9 cellular contexts compared by ENCODE assay signal in the genomic region with DNA sequence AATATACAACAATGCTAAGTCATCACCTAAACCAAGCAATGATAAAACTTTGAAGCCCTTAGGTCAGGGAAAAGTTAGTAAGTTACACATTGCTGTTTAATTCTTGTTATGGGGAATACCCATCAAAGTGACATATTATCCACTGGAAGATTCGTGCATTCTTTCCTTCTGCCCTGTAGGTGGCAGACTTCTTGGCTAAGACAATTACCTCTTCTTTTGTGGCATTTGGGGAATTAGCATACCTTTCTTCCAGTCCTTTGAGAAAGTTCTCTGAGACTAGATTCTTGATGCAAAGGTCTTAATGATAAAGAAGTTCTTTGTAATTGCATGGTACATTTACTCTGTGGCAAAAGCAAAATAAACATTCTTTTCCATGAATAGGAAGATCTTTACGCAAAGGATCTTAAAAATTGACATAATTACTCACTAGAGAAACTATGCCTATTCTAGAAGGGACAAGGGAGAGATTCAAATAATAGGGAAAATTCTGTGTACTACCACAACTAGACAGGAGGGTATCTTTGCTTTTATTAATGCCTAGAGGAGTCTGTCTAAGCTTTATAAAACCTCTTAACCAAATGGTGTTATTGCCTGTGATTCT.
A peak's percentile ranks its signal among the peaks of the same experiment; 100 is the strongest.
DNase-seq lines count a peak whose midpoint lies in the region; ATAC-seq and TF ChIP-seq lines count a peak whose summit lies in the region.
"Had no signal": no experiment of that assay in that cellular context is flagged by ENCODE, and none has a peak within 500 bp of the region (broad histone marks: within the 10 kb centered on the region; RNA-seq: fewer than 3 reads in every experiment).

No MANE protein-coding gene starts in this region.

- TF ChIP-seq CTCF in AG04449 (IDR thresholded peaks at IDR 0.05; ENCODE audit: insufficient read depth, low read length, missing control alignments), result peak; percentile 6
- peak; percentile 52 for TF ChIP-seq CTCF in WTC11 (IDR thresholded peaks at IDR 0.05)

- H3K27ac ChIP-seq in aorta (ENCODE audit: low read depth in 1 of 2, low read length in 2 of 2), result no peak overlapping the region

- 25 to 37% methylated on average over 2 of the region's 2 CpGs for WGBS in aorta, 2 donors

- CTCF ChIA-PET in AG04449 (lab: Yijun Ruan, JAX) (no interaction called here), WTC11 (lab: Charles Lee) (interaction anchor here (0.9 to 1.6 kb wide), 3 partner anchors 8 to 150 kb away, joined by 4 to 6 read pairs (median 4); no protein-coding TSS in a partner anchor)

- H3K4me3 ChIP-seq in AG04449 (ENCODE audit: low read depth, low read length) (no peak overlapping the region), aorta (ENCODE audit: low read length in 2 of 2) (no peak overlapping the region)

- H3K9me3 ChIP-seq in aorta (ENCODE audit: control insufficient read depth, low read length), result no peaks in the 10 kb centered on the region

- H3K4me1 ChIP-seq in aorta (ENCODE audit: control insufficient read depth in 1 of 2, insufficient read depth in 2 of 2, low read length in 2 of 2), result no peaks in the 10 kb centered on the region

- no peak overlapping the region; the same call in 1 of the 2 replicates for H3K27ac Mint-ChIP-seq in WTC11
- H3K27ac Mint-ChIP-seq: activated naive CD8-positive, alpha-beta T cell treated with anti-CD3 and anti-CD28 coated beads, Interleukin-2, amount 10 ng/mL, durations not matched to agents 7 days and 5 days had no signal

- H3K4me3 Mint-ChIP-seq in WTC11, result no peak overlapping the region
- H3K4me3 Mint-ChIP-seq: activated naive CD8-positive, alpha-beta T cell treated with anti-CD3 and anti-CD28 coated beads, Interleukin-2, amount 10 ng/mL, durations not matched to agents 7 days and 5 days had no signal

- peak; percentile 90 for ATAC-seq in GM18907 (IDR thresholded peaks at IDR 0.05; ENCODE audit: unreplicated experiment)
- peak; percentile 70 for ATAC-seq in HG03175 (IDR thresholded peaks at IDR 0.05; ENCODE audit: unreplicated experiment)
- ATAC-seq in WTC11, result peak; percentile 86
- no peak for ATAC-seq in aorta (ENCODE audit: low FRiP score)

- H3K4me1 Mint-ChIP-seq in WTC11, result peaks cover 23% of the 10 kb centered on the region
- H3K4me1 Mint-ChIP-seq: activated naive CD8-positive, alpha-beta T cell treated with anti-CD3 and anti-CD28 coated beads, Interleukin-2, amount 10 ng/mL, durations not matched to agents 7 days and 5 days had no signal

- H3K9me3 Mint-ChIP-seq in WTC11, result no peaks in the 10 kb centered on the region
- H3K9me3 Mint-ChIP-seq: activated naive CD8-positive, alpha-beta T cell treated with anti-CD3 and anti-CD28 coated beads, Interleukin-2, amount 10 ng/mL, durations not matched to agents 7 days and 5 days had no signal

- no peaks in the 10 kb centered on the region for H3K36me3 ChIP-seq in aorta (ENCODE audit: control insufficient read depth in 1 of 2, insufficient read depth in 2 of 2, low read length in 1 of 2)

- intact Hi-C loops in aorta (cut with DNase I), result no loop called here

- POLR2A ChIA-PET in AG04449 (lab: Yijun Ruan, JAX) (no interaction called here), WTC11 (lab: Charles Lee) (no interaction called here)

- H3K27me3 Mint-ChIP-seq in WTC11 (ENCODE audit: low read depth), result no peaks in the 10 kb centered on the region
- H3K27me3 Mint-ChIP-seq: activated naive CD8-positive, alpha-beta T cell treated with anti-CD3 and anti-CD28 coated beads, Interleukin-2, amount 10 ng/mL, durations not matched to agents 7 days and 5 days had no signal

- no peaks in the 10 kb centered on the region for H3K36me3 Mint-ChIP-seq in WTC11
- H3K36me3 Mint-ChIP-seq: activated naive CD8-positive, alpha-beta T cell treated with anti-CD3 and anti-CD28 coated beads, Interleukin-2, amount 10 ng/mL, durations not matched to agents 7 days and 5 days had no signal

- no peaks in the 10 kb centered on the region for H3K27me3 ChIP-seq in aorta (ENCODE audit: control insufficient read depth in 1 of 2, insufficient read depth in 2 of 2, low read length in 1 of 2)

- DNase-seq in AG04449 (ENCODE audit: low read depth, low spot score), result no peak
- DNase-seq in WTC11 (ENCODE audit: low spot score), result no peak
- DNase-seq in midbrain (lab: John Stamatoyannopoulos, UW), result peak; percentile 8
- DNase-seq in ecto neural progenitor cell (ENCODE audit: low spot score), result no peak
- no peak for DNase-seq in aorta
- no peak for DNase-seq in activated T-cell treated with anti-CD3 and anti-CD28 coated beads for 4 hours
- DNase-seq: activated naive CD8-positive, alpha-beta T cell treated with anti-CD3 and anti-CD28 coated beads, Interleukin-2, amount 10 ng/mL, durations not matched to agents 7 days and 5 days had no signal

TF ChIP-seq in WTC11, 78 proteins besides CTCF, POLR2A, EP300 and RAD21:
- TF ChIP-seq, protein P1, sequence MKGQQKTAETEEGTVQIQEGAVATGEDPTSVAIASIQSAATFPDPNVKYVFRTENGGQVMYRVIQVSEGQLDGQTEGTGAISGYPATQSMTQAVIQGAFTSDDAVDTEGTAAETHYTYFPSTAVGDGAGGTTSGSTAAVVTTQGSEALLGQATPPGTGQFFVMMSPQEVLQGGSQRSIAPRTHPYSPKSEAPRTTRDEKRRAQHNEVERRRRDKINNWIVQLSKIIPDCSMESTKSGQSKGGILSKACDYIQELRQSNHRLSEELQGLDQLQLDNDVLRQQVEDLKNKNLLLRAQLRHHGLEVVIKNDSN (CRISPR knock-in tag; IDR thresholded peaks at IDR 0.05), result no peak
- TF ChIP-seq, protein P2, sequence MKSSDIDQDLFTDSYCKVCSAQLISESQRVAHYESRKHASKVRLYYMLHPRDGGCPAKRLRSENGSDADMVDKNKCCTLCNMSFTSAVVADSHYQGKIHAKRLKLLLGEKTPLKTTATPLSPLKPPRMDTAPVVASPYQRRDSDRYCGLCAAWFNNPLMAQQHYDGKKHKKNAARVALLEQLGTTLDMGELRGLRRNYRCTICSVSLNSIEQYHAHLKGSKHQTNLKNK (CRISPR knock-in tag; IDR thresholded peaks at IDR 0.05), result no peak
- TF ChIP-seq, protein P3, sequence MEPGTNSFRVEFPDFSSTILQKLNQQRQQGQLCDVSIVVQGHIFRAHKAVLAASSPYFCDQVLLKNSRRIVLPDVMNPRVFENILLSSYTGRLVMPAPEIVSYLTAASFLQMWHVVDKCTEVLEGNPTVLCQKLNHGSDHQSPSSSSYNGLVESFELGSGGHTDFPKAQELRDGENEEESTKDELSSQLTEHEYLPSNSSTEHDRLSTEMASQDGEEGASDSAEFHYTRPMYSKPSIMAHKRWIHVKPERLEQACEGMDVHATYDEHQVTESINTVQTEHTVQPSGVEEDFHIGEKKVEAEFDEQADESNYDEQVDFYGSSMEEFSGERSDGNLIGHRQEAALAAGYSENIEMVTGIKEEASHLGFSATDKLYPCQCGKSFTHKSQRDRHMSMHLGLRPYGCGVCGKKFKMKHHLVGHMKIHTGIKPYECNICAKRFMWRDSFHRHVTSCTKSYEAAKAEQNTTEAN (CRISPR knock-in tag; IDR thresholded peaks at IDR 0.05), result no peak
